Comparison of ENCODE assay signal across 26 cellular contexts in genomic region chr5:125011982-125012381, GRCh38.
A peak's percentile ranks its signal among the peaks of the same experiment; 100 is the strongest.
DNase-seq lines count a peak whose midpoint lies in the region; ATAC-seq, FAIRE-seq and TF ChIP-seq lines count a peak whose summit lies in the region.
"Had no signal": no experiment of that assay in that cellular context is flagged by ENCODE, and none has a peak within 500 bp of the region (broad histone marks: within the 10 kb centered on the region; RNA-seq: fewer than 3 reads in every experiment).

No MANE protein-coding gene starts in this region.

- H3K36me3 ChIP-seq in DOHH2 (ENCODE audit: control insufficient read depth, low read length) = peaks cover 6% of the 10 kb centered on the region; the same call in 1 of the 2 replicates
- no peaks in the 10 kb centered on the region for H3K36me3 ChIP-seq in PC-3 (ENCODE audit: low read depth, low read length)
- no peaks in the 10 kb centered on the region for H3K36me3 ChIP-seq in smooth muscle cell (ENCODE audit: low read depth)
- H3K36me3 ChIP-seq: thoracic aorta, vagina had no signal

- H3F3A ChIP-seq in DOHH2 (ENCODE audit: control insufficient read depth, insufficient read depth) = peaks cover 2% of the 10 kb centered on the region; the same call in 1 of the 2 replicates
- H3F3A ChIP-seq in PC-3 (ENCODE audit: low read length, unreplicated experiment) = no peaks in the 10 kb centered on the region
- no peaks in the 10 kb centered on the region for H3F3A ChIP-seq in smooth muscle cell (ENCODE audit: low read depth)

- H3K4me1 ChIP-seq in A549 = peaks cover 23% of the 10 kb centered on the region
- peaks cover 48% of the 10 kb centered on the region for H3K4me1 ChIP-seq in DOHH2 (ENCODE audit: control insufficient read depth, low read length)
- H3K4me1 ChIP-seq in PC-3 (ENCODE audit: insufficient read depth, low read length) = peaks cover 20% of the 10 kb centered on the region
- H3K4me1 ChIP-seq in smooth muscle cell (ENCODE audit: low read depth) = no peaks in the 10 kb centered on the region
- H3K4me1 ChIP-seq: vagina had no signal

- no peak for ATAC-seq in A549
- peak; percentile 21; the same call in 1 of the 2 replicates for ATAC-seq in PC-3
- ATAC-seq: activated CD8-positive, alpha-beta T cell treated with anti-CD3 and anti-CD28 coated beads for 36 hours; naive thymus-derived CD4-positive, alpha-beta T cell; stimulated activated naive CD8-positive, alpha-beta T cell treated with anti-CD3 and anti-CD28 coated beads, Interleukin-15, Interleukin-2, amounts not matched to agents 100 U/mL and 50 U/mL, for 24 hours had no signal

- H3K9ac ChIP-seq in PC-3 (ENCODE audit: low read length) (no peak overlapping the region), smooth muscle cell (ENCODE audit: low read depth) (no peak overlapping the region)
- H3K9ac ChIP-seq: KMS-11 had no signal

- H3K9me2 ChIP-seq in DOHH2 (replicated peaks; ENCODE audit: control insufficient read depth, low read length) (no peaks in the 10 kb centered on the region), PC-3 (replicated peaks; ENCODE audit: low read length) (no peaks in the 10 kb centered on the region)

- H2AFZ ChIP-seq in PC-3 (ENCODE audit: low read length) (no peak overlapping the region), smooth muscle cell (ENCODE audit: low read depth) (no peak overlapping the region)

- H3K27ac Mint-ChIP-seq in glutamatergic neuron (ENCODE audit: unreplicated experiment) = peak overlapping the region; percentile 86
- no peak overlapping the region for H3K27ac Mint-ChIP-seq in activated T-cell treated with anti-CD3 and anti-CD28 coated beads, Interleukin-2, amount 50 U/mL, for 24 hours
- H3K27ac Mint-ChIP-seq: activated CD8-positive, alpha-beta T cell treated with anti-CD3 and anti-CD28 coated beads for 36 hours; CD4-positive, alpha-beta T cell; naive thymus-derived CD4-positive, alpha-beta T cell had no signal

- 65% methylated on average over 4 of the region's 4 CpGs for whole genome bisulfite sequencing in A549 (ENCODE audit: missing lambda C conversion rate)
- WGBS in smooth muscle cell (ENCODE audit: low lambda C conversion rate) = 48% methylated on average over 4 of the region's 4 CpGs

- TF ChIP-seq POLR2A in A549 (IDR thresholded peaks at IDR 0.05; ENCODE audit: low read length) = no peak

- peaks cover 4% of the 10 kb centered on the region for H3K27me3 Mint-ChIP-seq in glutamatergic neuron (ENCODE audit: unreplicated experiment)
- no peaks in the 10 kb centered on the region for H3K27me3 Mint-ChIP-seq in activated T-cell treated with anti-CD3 and anti-CD28 coated beads, Interleukin-2, amount 50 U/mL, for 24 hours
- H3K27me3 Mint-ChIP-seq: activated CD8-positive, alpha-beta T cell treated with anti-CD3 and anti-CD28 coated beads for 36 hours; CD4-positive, alpha-beta T cell; naive thymus-derived CD4-positive, alpha-beta T cell had no signal

- no peak for FAIRE-seq in A549 (lab: Jason Lieb, UNC)
- FAIRE-seq: endothelial cell of umbilical vein, G401.6, H54 had no signal

- TF ChIP-seq EP300 in A549 (IDR thresholded peaks at IDR 0.05) = no peak

- POLR2A ChIA-PET in A549 (lab: Yijun Ruan, JAX) = no interaction called here
- POLR2A ChIA-PET in PC-3 (lab: Charles Lee; ENCODE audit: unreplicated experiment) = no interaction called here

- peak overlapping the region; percentile 55 for H3K4me3 Mint-ChIP-seq in glutamatergic neuron (ENCODE audit: unreplicated experiment)
- H3K4me3 Mint-ChIP-seq in activated T-cell treated with anti-CD3 and anti-CD28 coated beads, Interleukin-2, amount 50 U/mL, for 24 hours = no peak overlapping the region
- H3K4me3 Mint-ChIP-seq: activated CD8-positive, alpha-beta T cell treated with anti-CD3 and anti-CD28 coated beads for 36 hours; CD4-positive, alpha-beta T cell; naive thymus-derived CD4-positive, alpha-beta T cell had no signal

- peaks cover 49% of the 10 kb centered on the region for H3K4me1 Mint-ChIP-seq in glutamatergic neuron (ENCODE audit: low read depth, unreplicated experiment)
- no peaks in the 10 kb centered on the region for H3K4me1 Mint-ChIP-seq in activated T-cell treated with anti-CD3 and anti-CD28 coated beads, Interleukin-2, amount 50 U/mL, for 24 hours (ENCODE audit: low read depth)
- H3K4me1 Mint-ChIP-seq: naive thymus-derived CD4-positive, alpha-beta T cell had no signal

- DNase-seq in A549 (ENCODE audit: low read depth in 1 of 2, low spot score in 1 of 2) (no peak), PC-3 (no peak), glutamatergic neuron (no peak), smooth muscle cell (lab: John Stamatoyannopoulos, UW; ENCODE audit: unreplicated experiment) (no peak), SIG-M5 treated with dmso at 0.1 percent for 504 hours (lab: John Stamatoyannopoulos, UW; ENCODE audit: unreplicated experiment) (no peak), COR-L47 (lab: John Stamatoyannopoulos, UW) (no peak)
- no peak for DNase-seq in activated T-cell treated with anti-CD3 and anti-CD28 coated beads, Interleukin-2, amount 50 U/mL, for 24 hours
- DNase-seq: activated CD4-positive, CD25-positive, alpha-beta regulatory T cell treated with anti-CD3 and anti-CD28 coated beads, Interleukin-2, amount 50 U/mL, for 72 hours; activated CD8-positive, alpha-beta T cell treated with anti-CD3 and anti-CD28 coated beads for 36 hours; activated effector memory CD4-positive, alpha-beta T cell treated with anti-CD3 and anti-CD28 coated beads, Interleukin-2, amount 50 U/mL, for 16 hours; CD4-positive, alpha-beta T cell; left colon; mesendoderm; naive thymus-derived CD4-positive, alpha-beta T cell; NCI-H1694; stimulated activated CD4-positive, alpha-beta T cell treated with anti-CD3 and anti-CD28 coated beads, Interleukin-12 subunit alpha, Interleukin-12 subunit beta, amount 100 ng/mL, for 4 hours; stimulated activated CD4-positive, alpha-beta T cell treated with anti-CD3 and anti-CD28 coated beads, Interleukin-4, amount 100 ng/mL, for 24 hours; stimulated activated naive CD8-positive, alpha-beta T cell treated with anti-CD3 and anti-CD28 coated beads, Interleukin-15, Interleukin-2, amounts not matched to agents 100 U/mL and 50 U/mL, for 24 hours; T1000 had no signal

- peak overlapping the region; percentile 39; the same call in 2 of the 3 replicates for H3K4me2 ChIP-seq in A549
- H3K4me2 ChIP-seq in DOHH2 (ENCODE audit: low read length) = peak overlapping the region; percentile 51
- peak overlapping the region; percentile 24; the same call in 1 of the 2 replicates for H3K4me2 ChIP-seq in PC-3 (ENCODE audit: low read length)
- H3K4me2 ChIP-seq in smooth muscle cell = no peak overlapping the region
- H3K4me2 ChIP-seq: KMS-11 had no signal

- H3K27me3 ChIP-seq in DOHH2 (ENCODE audit: control insufficient read depth, low read length) (no peaks in the 10 kb centered on the region), PC-3 (ENCODE audit: low read length) (no peaks in the 10 kb centered on the region), smooth muscle cell (ENCODE audit: low read depth) (no peaks in the 10 kb centered on the region)
- H3K27me3 ChIP-seq: vagina had no signal

- H3K79me2 ChIP-seq in DOHH2 (ENCODE audit: control insufficient read depth, low read length) = no peaks in the 10 kb centered on the region
- H3K79me2 ChIP-seq in PC-3 (ENCODE audit: low read length) = no peaks in the 10 kb centered on the region
- H3K79me2 ChIP-seq in smooth muscle cell (ENCODE audit: low read depth) = no peaks in the 10 kb centered on the region

- no peaks in the 10 kb centered on the region for H3K36me3 Mint-ChIP-seq in glutamatergic neuron (ENCODE audit: unreplicated experiment)
- H3K36me3 Mint-ChIP-seq in activated T-cell treated with anti-CD3 and anti-CD28 coated beads, Interleukin-2, amount 50 U/mL, for 24 hours (ENCODE audit: low read depth) = no peaks in the 10 kb centered on the region
- H3K36me3 Mint-ChIP-seq: naive thymus-derived CD4-positive, alpha-beta T cell had no signal

- BruUV-seq in PC-3 (replicated peaks; lab: Mats Ljungman, UMichigan) = no TSS peak

- no peaks in the 10 kb centered on the region for H4K20me1 ChIP-seq in DOHH2 (ENCODE audit: control insufficient read depth, insufficient read depth, low read depth, low read length)
- no peaks in the 10 kb centered on the region for H4K20me1 ChIP-seq in PC-3 (ENCODE audit: low read length)
- H4K20me1 ChIP-seq in smooth muscle cell (ENCODE audit: low read depth) = no peaks in the 10 kb centered on the region

- H3K27ac ChIP-seq in A549 (no peak overlapping the region), DOHH2 (ENCODE audit: low read depth, low read length) (peak overlapping the region; percentile 15; the same call in 1 of the 2 replicates), PC-3 (ENCODE audit: low read length) (peak overlapping the region; percentile 35), smooth muscle cell (ENCODE audit: low read depth) (no peak overlapping the region)
- H3K27ac ChIP-seq: KMS-11, thoracic aorta, vagina had no signal

- intact Hi-C loops in PC-3 (cut with micrococcal nuclease) = no loop called here

- TF ChIP-seq CTCF in A549 (IDR thresholded peaks at IDR 0.05) (no peak), DOHH2 (IDR thresholded peaks at IDR 0.05; ENCODE audit: low read depth, low read length, poor library complexity, severe bottlenecking) (no peak), PC-3 (conservative IDR thresholded peaks at IDR 0.05; ENCODE audit: low read depth, low read length) (no peak), glutamatergic neuron (IDR thresholded peaks at IDR 0.05; ENCODE audit: partially characterized antibody, unreplicated experiment) (no peak), smooth muscle cell (IDR thresholded peaks at IDR 0.05; ENCODE audit: borderline replicate concordance, insufficient read depth, poor library complexity, severe bottlenecking) (no peak)

- H3K4me3 ChIP-seq in A549 = no peak overlapping the region
- H3K4me3 ChIP-seq in DOHH2 (ENCODE audit: low read length) = peak overlapping the region; percentile 19; the same call in 1 of the 2 replicates
- no peak overlapping the region for H3K4me3 ChIP-seq in PC-3 (ENCODE audit: low read length)
- H3K4me3 ChIP-seq in smooth muscle cell = no peak overlapping the region
- H3K4me3 ChIP-seq: thoracic aorta, vagina had no signal

- H3K9me3 ChIP-seq in A549 (no peaks in the 10 kb centered on the region), DOHH2 (ENCODE audit: control insufficient read depth, insufficient read depth, low read length) (no peaks in the 10 kb centered on the region), PC-3 (ENCODE audit: low read length) (no peaks in the 10 kb centered on the region), smooth muscle cell (replicated peaks; ENCODE audit: low read depth) (no peaks in the 10 kb centered on the region)
- H3K9me3 ChIP-seq: thoracic aorta, vagina had no signal

- TF ChIP-seq RAD21 in A549 (conservative IDR thresholded peaks at IDR 0.05 in 1 of 2, IDR thresholded peaks at IDR 0.05 in 1 of 2) = no peak

- CTCF ChIA-PET in A549 (lab: Yijun Ruan, JAX) = no interaction called here
- CTCF ChIA-PET in PC-3 (lab: Charles Lee) = no interaction called here

- no peaks in the 10 kb centered on the region for H3K9me3 Mint-ChIP-seq in glutamatergic neuron (ENCODE audit: unreplicated experiment)
- H3K9me3 Mint-ChIP-seq in activated T-cell treated with anti-CD3 and anti-CD28 coated beads, Interleukin-2, amount 50 U/mL, for 24 hours = peaks cover 2% of the 10 kb centered on the region
- H3K9me3 Mint-ChIP-seq: activated CD8-positive, alpha-beta T cell treated with anti-CD3 and anti-CD28 coated beads for 36 hours; CD4-positive, alpha-beta T cell had no signal

TF ChIP-seq in A549, 52 proteins besides CTCF, POLR2A, EP300 and RAD21 (continues in another document):
- TF ChIP-seq NFE2L2 (conservative IDR thresholded peaks at IDR 0.05; ENCODE audit: low read length) (no peak), RARB (CRISPR knock-in tag; IDR thresholded peaks at IDR 0.05) (no peak)

Comparison
In these comparisons a context has a peak if more than half of its experiments do, and no peak if none do; other contexts are left out.
1. H3K27ac ChIP-seq: peak in DOHH2 (single experiment) and PC-3 (single experiment); none in A549 (0 of 2) and smooth muscle cell (single experiment).